Comparison of ENCODE assay signal across 9 cellular contexts in genomic region chr13:19161308-19161707, GRCh38. TPM values are rescaled to one million over a fixed set of nuclear protein-coding genes. Genes with fewer than 3 reads are reported as not detected.
"Had no signal": no experiment of that assay in that cellular context is flagged by ENCODE, and none has a peak within 500 bp of the region (broad histone marks: within the 10 kb centered on the region; RNA-seq: fewer than 3 reads in every experiment).

No MANE protein-coding gene starts in this region.

- H3K4me3 ChIP-seq: GM23248, K562 had no signal

- FAIRE-seq: HTR-8/SVneo, K562 had no signal

- H3K4me3 Mint-ChIP-seq: H9 had no signal

- H3K27ac Mint-ChIP-seq: H9 had no signal

- H3K27ac ChIP-seq: GM23248 had no signal

- H3K4me1 Mint-ChIP-seq: H9 had no signal

- ATAC-seq: K562 had no signal

- DNase-seq: GM23248, GOT3, H9, HCEC 1CT, IMR-90 had no signal

RNA-seq across cellular contexts. Expression of gene TUBA3C, which starts 20.3 kb away (rescaled TPM):
- total RNA-seq: GM23248, H4, H9, HT-29, IMR-90 had no signal
